In genomic region chr12:120193286-120193685, GRCh38 we compare ENCODE assay signal across 8 cellular contexts. TPM values are rescaled to one million over a fixed set of nuclear protein-coding genes. Genes with fewer than 3 reads are reported as not detected.
DNase-seq lines count a peak whose midpoint lies in the region; ATAC-seq, FAIRE-seq and TF ChIP-seq lines count a peak whose summit lies in the region.
"Not testable (repeated sequence)": the region's sequence is repeated elsewhere in the genome, so short reads cannot be mapped to it uniquely, and the experiment has no call there.

No MANE protein-coding gene starts in this region.

- FAIRE-seq in endothelial cell of umbilical vein (lab: Jason Lieb, UNC); HepG2 (lab: Jason Lieb, UNC): not testable (repeated sequence)

- peaks cover 86% of the 10 kb centered on the region for H3K36me3 Mint-ChIP-seq in Calu3 (ENCODE audit: insufficient read depth, unreplicated experiment)
- peaks cover 45% of the 10 kb centered on the region for H3K36me3 Mint-ChIP-seq in T-helper 2 cell treated with Interferon-gamma antibody and Interleukin-4, amounts not matched to agents 5 μg/mL and 100 μg/mL, for 36 hours (ENCODE audit: low read depth)
- peaks cover 59% of the 10 kb centered on the region for H3K36me3 Mint-ChIP-seq in activated naive CD8-positive, alpha-beta T cell treated with anti-CD3 and anti-CD28 coated beads, Interleukin-2, amount 50 U/mL, for 24 hours (ENCODE audit: low read depth)

- H3K4me1 ChIP-seq in endothelial cell of umbilical vein (ENCODE audit: control insufficient read depth, extremely low read depth, insufficient read depth, low read length), result peaks cover 33% of the 10 kb centered on the region
- peaks cover 55% of the 10 kb centered on the region for H3K4me1 ChIP-seq in HepG2 (ENCODE audit: insufficient read depth, low read length)
- H3K4me1 ChIP-seq in osteoblast (ENCODE audit: insufficient read depth, low read length), result peaks cover 31% of the 10 kb centered on the region
- H3K4me1 ChIP-seq in tibial artery, result peaks cover 0 to 30% (median 21%) of the 10 kb centered on the region in 4 donors

- not testable (repeated sequence) for ATAC-seq in activated naive CD8-positive, alpha-beta T cell treated with anti-CD3 and anti-CD28 coated beads, Interleukin-2, amount 50 U/mL, for 24 hours; HepG2

- WGBS in HepG2 (ENCODE audit: low lambda C conversion rate), result 41% methylated on average over 8 of the region's 8 CpGs

- intact Hi-C loops in Calu3 (cut with micrococcal nuclease; ENCODE audit: unreplicated experiment); endothelial cell of umbilical vein (cut with micrococcal nuclease); HepG2 (cut with micrococcal nuclease; ENCODE audit: unreplicated experiment); tibial artery (cut with DNase I; ENCODE audit: low total_unique reads): not testable (repeated sequence)

- H3K27me3 ChIP-seq in endothelial cell of umbilical vein (ENCODE audit: control insufficient read depth in 2 of 2, insufficient read depth in 2 of 2, low read length in 2 of 2); HepG2 (ENCODE audit: control insufficient read depth in 1 of 2, insufficient read depth in 2 of 2, low read length in 2 of 2); osteoblast (ENCODE audit: insufficient read depth, low read length); tibial artery: not testable (repeated sequence)

- H3K9me1 ChIP-seq in endothelial cell of umbilical vein (replicated peaks; ENCODE audit: control insufficient read depth, extremely low read depth, insufficient read depth, low read length), result not testable (repeated sequence)

- H3K4me3 ChIP-seq in endothelial cell of umbilical vein (replicated peaks in 1 of 3; ENCODE audit: insufficient read depth in 1 of 3, low read depth in 1 of 3, low read length in 3 of 3) (peak overlapping the region in 1 of 3 experiments; percentile 67), HepG2 (replicated peaks in 1 of 3; ENCODE audit: insufficient read depth in 1 of 3, low read depth in 2 of 3, low read length in 3 of 3) (peak overlapping the region; percentile 80 to 88 (median 82)), osteoblast (ENCODE audit: insufficient read depth, low read length) (peak overlapping the region; percentile 90), tibial artery (peak overlapping the region; percentile 81 to 90)

- CTCF ChIA-PET in Calu3 (lab: Charles Lee) (interaction anchor here (1.4 kb wide), 1 partner anchor 32 kb away, joined by 3 read pairs; no protein-coding TSS in a partner anchor), endothelial cell of umbilical vein (lab: Charles Lee) (interaction anchor here (0.7 to 2.3 kb wide), 6 partner anchors 11 to 73 kb away, joined by 3 to 7 read pairs (median 3); partner anchors contain the start of gene PXN)
- CTCF ChIA-PET in HepG2 (lab: Yijun Ruan, JAX; ENCODE audit: low intra/inter-chr PET ratio, low total read pairs), result not testable (repeated sequence)

- dilution Hi-C loops in endothelial cell of umbilical vein (cut with MboI; ENCODE audit: extremely low pct_ligation_motif_present, low sequenced_read_pairs), result not testable (repeated sequence)

- not testable (repeated sequence) for H4K20me1 ChIP-seq in endothelial cell of umbilical vein (replicated peaks; ENCODE audit: control insufficient read depth, extremely low read depth, insufficient read depth, low read length)
- H4K20me1 ChIP-seq in HepG2 (ENCODE audit: insufficient read depth, low read length) (peaks cover 21% of the 10 kb centered on the region), osteoblast (ENCODE audit: insufficient read depth, low read length) (peaks cover 30% of the 10 kb centered on the region)

- peak overlapping the region; percentile 81 for H3K27ac ChIP-seq in KOPT-K1 (ENCODE audit: low read depth, low read length, poor library complexity, severe bottlenecking)
- H3K27ac ChIP-seq in endothelial cell of umbilical vein (ENCODE audit: insufficient read depth, low read depth, low read length); osteoblast (ENCODE audit: low read depth, low read length); tibial artery: not testable (repeated sequence)
- peak overlapping the region; percentile 94 for H3K27ac ChIP-seq in HepG2 (ENCODE audit: extremely low read length, insufficient read depth, low read length)

- DNase-seq in Calu3; T-helper 2 cell treated with Interferon-gamma antibody and Interleukin-4, amounts not matched to agents 5 μg/mL and 100 μg/mL, for 36 hours (ENCODE audit: low spot score); activated naive CD8-positive, alpha-beta T cell treated with anti-CD3 and anti-CD28 coated beads, Interleukin-2, amount 50 U/mL, for 24 hours; endothelial cell of umbilical vein (ENCODE audit: low read depth, low spot score); HepG2 (ENCODE audit: low spot score); osteoblast (ENCODE audit: insufficient read length, low spot score, missing footprints); tibial artery: not testable (repeated sequence)

- peaks cover 68% of the 10 kb centered on the region for H3K36me3 ChIP-seq in KOPT-K1 (ENCODE audit: insufficient read depth, low read length)
- H3K36me3 ChIP-seq in endothelial cell of umbilical vein (ENCODE audit: control insufficient read depth in 2 of 2, extremely low read depth in 1 of 2, insufficient read depth in 2 of 2, low read length in 2 of 2), result peaks cover 14 to 15% of the 10 kb centered on the region in 2 experiments
- peaks cover 12 to 50% of the 10 kb centered on the region in 2 experiments for H3K36me3 ChIP-seq in HepG2 (replicated peaks in 1 of 2; ENCODE audit: control insufficient read depth in 1 of 2, insufficient read depth in 2 of 2, low read length in 2 of 2)
- peaks cover 51% of the 10 kb centered on the region for H3K36me3 ChIP-seq in osteoblast (ENCODE audit: insufficient read depth, low read length)
- H3K36me3 ChIP-seq in tibial artery, result peaks cover 33 to 55% (median 40%) of the 10 kb centered on the region in 3 donors

- BruUV-seq in Calu3 (replicated peaks; lab: Mats Ljungman, UMichigan); endothelial cell of umbilical vein (replicated peaks; lab: Mats Ljungman, UMichigan); HepG2 (replicated peaks; lab: Mats Ljungman, UMichigan): not testable (repeated sequence)

- POLR2A ChIA-PET in endothelial cell of umbilical vein (lab: Charles Lee) (interaction anchor here (1.2 kb wide), 1 partner anchor 98 kb away, joined by 5 read pairs; the partner anchor contains the start of gene RNU4-2), HepG2 (lab: Yijun Ruan, JAX) (interaction anchor here (1.0 to 1.5 kb wide), 3 partner anchors 11 to 16 kb away, joined by 3 to 4 read pairs (median 3); no protein-coding TSS in a partner anchor)

- H2AFZ ChIP-seq in endothelial cell of umbilical vein (ENCODE audit: low read depth, low read length); HepG2 (ENCODE audit: low read length); osteoblast (ENCODE audit: low read length): not testable (repeated sequence)

- not testable (repeated sequence) for H3K9me3 ChIP-seq in KOPT-K1 (ENCODE audit: insufficient read depth, low read length, poor library complexity, severe bottlenecking); endothelial cell of umbilical vein (replicated peaks; ENCODE audit: control insufficient read depth, insufficient read depth, low read length); HepG2 (ENCODE audit: low read length); osteoblast (ENCODE audit: low read depth, low read length); tibial artery

- H3K9ac ChIP-seq in endothelial cell of umbilical vein (replicated peaks; ENCODE audit: extremely low read depth, insufficient read depth, low read length), result not testable (repeated sequence)
- peak overlapping the region; percentile 93 for H3K9ac ChIP-seq in HepG2 (ENCODE audit: insufficient read depth, low read depth, low read length)

- in situ Hi-C loops in HepG2 (cut with HindIII; ENCODE audit: extremely low pct_ligation_motif_present, low pct_unique_long_range_greater_than_20kb), result not testable (repeated sequence)

- H3K4me1 Mint-ChIP-seq in Calu3 (ENCODE audit: low read depth, unreplicated experiment), result peaks cover 20% of the 10 kb centered on the region
- peaks cover 24% of the 10 kb centered on the region for H3K4me1 Mint-ChIP-seq in T-helper 2 cell treated with Interferon-gamma antibody and Interleukin-4, amounts not matched to agents 5 μg/mL and 100 μg/mL, for 36 hours (ENCODE audit: low read depth)
- H3K4me1 Mint-ChIP-seq in activated naive CD8-positive, alpha-beta T cell treated with anti-CD3 and anti-CD28 coated beads, Interleukin-2, amount 50 U/mL, for 24 hours, result peaks cover 49% of the 10 kb centered on the region

- not testable (repeated sequence) for H3K27ac Mint-ChIP-seq in Calu3 (ENCODE audit: unreplicated experiment)
- H3K27ac Mint-ChIP-seq in T-helper 2 cell treated with Interferon-gamma antibody and Interleukin-4, amounts not matched to agents 5 μg/mL and 100 μg/mL, for 36 hours, result peak overlapping the region; percentile 91
- peak overlapping the region; percentile 89 for H3K27ac Mint-ChIP-seq in activated naive CD8-positive, alpha-beta T cell treated with anti-CD3 and anti-CD28 coated beads, Interleukin-2, amount 50 U/mL, for 24 hours

- H3K4me2 ChIP-seq in endothelial cell of umbilical vein (ENCODE audit: insufficient read depth, low read length), result peak overlapping the region; percentile 80
- H3K4me2 ChIP-seq in HepG2 (ENCODE audit: low read depth, low read length), result peak overlapping the region; percentile 96
- H3K4me2 ChIP-seq in osteoblast (ENCODE audit: insufficient read depth, low read length), result peak overlapping the region; percentile 90

- TF ChIP-seq EP300 in HepG2 (IDR thresholded peaks at IDR 0.05; ENCODE audit: low read depth in 2 of 2, low read length in 2 of 2); HepG2 (CRISPR knock-in tag; IDR thresholded peaks at IDR 0.05; ENCODE audit: borderline replicate concordance): not testable (repeated sequence)

- not testable (repeated sequence) for H3K9me3 Mint-ChIP-seq in Calu3 (ENCODE audit: low read depth, unreplicated experiment); T-helper 2 cell treated with Interferon-gamma antibody and Interleukin-4, amounts not matched to agents 5 μg/mL and 100 μg/mL, for 36 hours; activated naive CD8-positive, alpha-beta T cell treated with anti-CD3 and anti-CD28 coated beads, Interleukin-2, amount 50 U/mL, for 24 hours

- TF ChIP-seq RAD21 in HepG2 (CRISPR knock-in tag; IDR thresholded peaks at IDR 0.05), result not testable (repeated sequence)

- not testable (repeated sequence) for H3K27me3 Mint-ChIP-seq in Calu3 (ENCODE audit: unreplicated experiment); T-helper 2 cell treated with Interferon-gamma antibody and Interleukin-4, amounts not matched to agents 5 μg/mL and 100 μg/mL, for 36 hours (ENCODE audit: low read depth); activated naive CD8-positive, alpha-beta T cell treated with anti-CD3 and anti-CD28 coated beads, Interleukin-2, amount 50 U/mL, for 24 hours

- peak overlapping the region; percentile 78 for H3K4me3 Mint-ChIP-seq in Calu3 (ENCODE audit: low read depth, unreplicated experiment)
- H3K4me3 Mint-ChIP-seq in T-helper 2 cell treated with Interferon-gamma antibody and Interleukin-4, amounts not matched to agents 5 μg/mL and 100 μg/mL, for 36 hours, result peak overlapping the region; percentile 89
- peak overlapping the region; percentile 99 for H3K4me3 Mint-ChIP-seq in activated naive CD8-positive, alpha-beta T cell treated with anti-CD3 and anti-CD28 coated beads, Interleukin-2, amount 50 U/mL, for 24 hours

- H3K79me2 ChIP-seq in endothelial cell of umbilical vein (ENCODE audit: control insufficient read depth, insufficient read depth, low read length), result peaks cover 53% of the 10 kb centered on the region
- H3K79me2 ChIP-seq in HepG2 (ENCODE audit: insufficient read depth, low read length), result peaks cover 60% of the 10 kb centered on the region
- H3K79me2 ChIP-seq in osteoblast (ENCODE audit: insufficient read depth, low read length), result peaks cover 86% of the 10 kb centered on the region

- TF ChIP-seq CTCF in Calu3 (IDR thresholded peaks at IDR 0.05; ENCODE audit: unreplicated experiment); endothelial cell of umbilical vein (IDR thresholded peaks at IDR 0.05; ENCODE audit: extremely low read depth in 1 of 2, insufficient read depth in 1 of 2, low read depth in 1 of 2, low read length in 2 of 2); HepG2 (CRISPR knock-in tag; IDR thresholded peaks at IDR 0.05); osteoblast (IDR thresholded peaks at IDR 0.05; ENCODE audit: extremely low read depth, low read depth, low read length); tibial artery (IDR thresholded peaks at IDR 0.05): not testable (repeated sequence)

- not testable (repeated sequence) for TF ChIP-seq POLR2A in endothelial cell of umbilical vein (IDR thresholded peaks at IDR 0.05; ENCODE audit: low read depth, low read length); HepG2 (IDR thresholded peaks at IDR 0.05; ENCODE audit: insufficient read depth in 1 of 2, low read depth in 2 of 2, low read length in 2 of 2)

RNA-seq across cellular contexts. Expression of gene GCN1, which starts 1.2 kb away (rescaled TPM):
- total RNA-seq in Calu3 (2022), result 168 and 188 TPM in 2 replicates
- total RNA-seq in endothelial cell of umbilical vein, result 79.1 and 101 TPM in 2 replicates
- polyA plus RNA-seq in endothelial cell of umbilical vein, result 30.1 and 38.3 TPM in 2 replicates
- polyA plus RNA-seq in endothelial cell of umbilical vein (2011; cell fraction: cytosol; rRNA removed), result 27.7 and 31.9 TPM in 2 replicates
- 308 and 543 TPM in 2 replicates for polyA plus RNA-seq in endothelial cell of umbilical vein (2011; cell fraction: nucleus; rRNA removed)
- 52.5 and 53.9 TPM in 2 replicates for polyA plus RNA-seq in endothelial cell of umbilical vein (2012)
- polyA minus RNA-seq in endothelial cell of umbilical vein, result 134 and 148 TPM in 2 replicates
- polyA minus RNA-seq in endothelial cell of umbilical vein (2011; cell fraction: cytosol; rRNA and poly(A)+ RNA removed), result 86.0 TPM
- polyA minus RNA-seq in endothelial cell of umbilical vein (2011; cell fraction: nucleus; rRNA and poly(A)+ RNA removed), result 132 and 142 TPM in 2 replicates
- 66.7 and 83.0 TPM in 2 replicates for total RNA-seq in HepG2 (2016; rRNA removed; fragmentation: Illumina TruSeq; extraction: Trizol)
- total RNA-seq in HepG2 (2016; cell fraction: cytosol; rRNA removed; fragmentation: Illumina TruSeq; extraction: Trizol; ENCODE audit: low read depth), result 59.7 and 67.2 TPM in 2 replicates
- 56.9 and 87.0 TPM in 2 replicates for total RNA-seq in HepG2 (2016; cell fraction: insoluble cytoplasmic fraction; rRNA removed; fragmentation: Illumina TruSeq; extraction: Trizol)
- 19.6 and 22.1 TPM in 2 replicates for total RNA-seq in HepG2 (2016; cell fraction: membrane; rRNA removed; fragmentation: Illumina TruSeq; extraction: Trizol)
- 125 and 128 TPM in 2 replicates for total RNA-seq in HepG2 (2016; cell fraction: nucleus; rRNA removed; fragmentation: Illumina TruSeq; extraction: Trizol)
- 55.3 and 58.2 TPM in 2 replicates for polyA plus RNA-seq in HepG2 (2011; rRNA removed)
- polyA plus RNA-seq in HepG2 (2011; cell fraction: cytosol; rRNA removed), result 20.5 and 25.6 TPM in 2 replicates
- 394 and 725 TPM in 2 replicates for polyA plus RNA-seq in HepG2 (2011; cell fraction: nucleus; rRNA removed)
- 47.0 and 60.6 TPM in 2 replicates for polyA plus RNA-seq in HepG2 (2012)
- 1.8 and 2.1 TPM in 2 replicates for polyA plus RNA-seq in HepG2 (2016; cell fraction: cytosol; fragmentation: Illumina TruSeq; extraction: Trizol; ENCODE audit: low read depth)
- polyA plus RNA-seq in HepG2 (2016; cell fraction: insoluble cytoplasmic fraction; fragmentation: Illumina TruSeq; extraction: Trizol; ENCODE audit: low read depth), result 33.5 and 45.5 TPM in 2 replicates
- 4.1 and 5.4 TPM in 2 replicates for polyA plus RNA-seq in HepG2 (2016; cell fraction: membrane; fragmentation: Illumina TruSeq; extraction: Trizol; ENCODE audit: low read depth)
- polyA plus RNA-seq in HepG2 (2016; cell fraction: nucleus; fragmentation: Illumina TruSeq; extraction: Trizol; ENCODE audit: insufficient read depth, low read depth), result 177 and 198 TPM in 2 replicates
- polyA minus RNA-seq in HepG2 (2011; rRNA and poly(A)+ RNA removed; ENCODE audit: low replicate concordance), result 204 and 255 TPM in 2 replicates
- 59.8 and 61.6 TPM in 2 replicates for polyA minus RNA-seq in HepG2 (2011; cell fraction: cytosol; rRNA and poly(A)+ RNA removed)
- 229 and 237 TPM in 2 replicates for polyA minus RNA-seq in HepG2 (2011; cell fraction: nucleus; rRNA and poly(A)+ RNA removed)
- 103 and 143 TPM in 2 replicates for total RNA-seq in osteoblast

RNA-seq across cellular contexts. Expression of gene RPLP0, which starts 7.6 kb away (rescaled TPM):
- total RNA-seq in Calu3 (2022), result 1,595 and 1,852 TPM in 2 replicates
- total RNA-seq in endothelial cell of umbilical vein, result 2,020 and 2,099 TPM in 2 replicates
- polyA plus RNA-seq in endothelial cell of umbilical vein, result 7,015 and 7,522 TPM in 2 replicates
- polyA plus RNA-seq in endothelial cell of umbilical vein (2011; cell fraction: cytosol; rRNA removed), result 8,040 and 8,266 TPM in 2 replicates
- polyA plus RNA-seq in endothelial cell of umbilical vein (2011; cell fraction: nucleus; rRNA removed), result 2,768 and 3,060 TPM in 2 replicates
- polyA plus RNA-seq in endothelial cell of umbilical vein (2012), result 2,884 and 3,284 TPM in 2 replicates
- 3,611 and 3,830 TPM in 2 replicates for polyA minus RNA-seq in endothelial cell of umbilical vein
- 2,139 TPM for polyA minus RNA-seq in endothelial cell of umbilical vein (2011; cell fraction: cytosol; rRNA and poly(A)+ RNA removed)
- 516 and 595 TPM in 2 replicates for polyA minus RNA-seq in endothelial cell of umbilical vein (2011; cell fraction: nucleus; rRNA and poly(A)+ RNA removed)
- 2,915 and 3,025 TPM in 2 replicates for total RNA-seq in HepG2 (2016; rRNA removed; fragmentation: Illumina TruSeq; extraction: Trizol)
- 12,942 and 14,844 TPM in 2 replicates for total RNA-seq in HepG2 (2016; cell fraction: cytosol; rRNA removed; fragmentation: Illumina TruSeq; extraction: Trizol; ENCODE audit: low read depth)
- total RNA-seq in HepG2 (2016; cell fraction: insoluble cytoplasmic fraction; rRNA removed; fragmentation: Illumina TruSeq; extraction: Trizol), result 2,993 and 3,024 TPM in 2 replicates
- 11,359 and 11,757 TPM in 2 replicates for total RNA-seq in HepG2 (2016; cell fraction: membrane; rRNA removed; fragmentation: Illumina TruSeq; extraction: Trizol)
- 1,126 and 1,259 TPM in 2 replicates for total RNA-seq in HepG2 (2016; cell fraction: nucleus; rRNA removed; fragmentation: Illumina TruSeq; extraction: Trizol)
- 5,570 and 6,229 TPM in 2 replicates for polyA plus RNA-seq in HepG2 (2011; rRNA removed)
- polyA plus RNA-seq in HepG2 (2011; cell fraction: cytosol; rRNA removed), result 8,040 and 9,457 TPM in 2 replicates
- 2,511 and 2,559 TPM in 2 replicates for polyA plus RNA-seq in HepG2 (2011; cell fraction: nucleus; rRNA removed)
- 2,582 and 3,579 TPM in 2 replicates for polyA plus RNA-seq in HepG2 (2012)
- 15,203 and 16,637 TPM in 2 replicates for polyA plus RNA-seq in HepG2 (2016; cell fraction: cytosol; fragmentation: Illumina TruSeq; extraction: Trizol; ENCODE audit: low read depth)
- 2,845 and 2,926 TPM in 2 replicates for polyA plus RNA-seq in HepG2 (2016; cell fraction: insoluble cytoplasmic fraction; fragmentation: Illumina TruSeq; extraction: Trizol; ENCODE audit: low read depth)
- polyA plus RNA-seq in HepG2 (2016; cell fraction: membrane; fragmentation: Illumina TruSeq; extraction: Trizol; ENCODE audit: low read depth), result 10,153 and 10,714 TPM in 2 replicates
- polyA plus RNA-seq in HepG2 (2016; cell fraction: nucleus; fragmentation: Illumina TruSeq; extraction: Trizol; ENCODE audit: insufficient read depth, low read depth), result 1,939 and 1,982 TPM in 2 replicates
- 4,147 and 6,586 TPM in 2 replicates for polyA minus RNA-seq in HepG2 (2011; rRNA and poly(A)+ RNA removed; ENCODE audit: low replicate concordance)
- polyA minus RNA-seq in HepG2 (2011; cell fraction: cytosol; rRNA and poly(A)+ RNA removed), result 1,238 and 1,297 TPM in 2 replicates
- 657 and 805 TPM in 2 replicates for polyA minus RNA-seq in HepG2 (2011; cell fraction: nucleus; rRNA and poly(A)+ RNA removed)
- 2,042 and 2,075 TPM in 2 replicates for total RNA-seq in osteoblast
